In the genomic region with DNA sequence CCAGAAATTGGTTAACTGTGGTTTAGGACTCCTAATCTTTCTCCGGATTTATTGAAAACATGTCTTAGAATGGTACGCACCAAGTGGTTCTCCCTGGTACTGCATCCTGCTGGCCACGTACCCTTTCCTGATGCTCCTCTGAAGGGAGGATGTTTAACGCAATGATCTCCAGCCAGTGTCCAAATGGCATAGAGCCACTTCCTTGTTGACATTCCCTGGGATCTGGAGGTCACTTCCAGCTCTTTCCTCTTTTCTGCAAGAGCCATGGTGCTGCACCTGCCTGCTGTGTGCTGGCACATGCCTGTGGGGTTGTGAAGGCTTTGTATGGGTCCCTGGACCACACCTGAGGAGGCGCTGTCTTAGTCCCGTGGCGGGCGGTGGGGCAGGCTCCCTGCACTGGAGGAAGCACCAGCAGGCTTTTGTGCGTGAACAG, we compare ENCODE assay signal across 8 cellular contexts. TPM values are rescaled to one million over a fixed set of nuclear protein-coding genes. Genes with fewer than 3 reads are reported as not detected.
DNase-seq lines count a peak whose midpoint lies in the region; ATAC-seq, FAIRE-seq and TF ChIP-seq lines count a peak whose summit lies in the region.

No MANE protein-coding gene starts in this region.

- no peak overlapping the region for H3K9ac ChIP-seq in mammary epithelial cell (ENCODE audit: insufficient read depth, low read length)

- no peak overlapping the region for H3K27ac ChIP-seq in mammary epithelial cell (ENCODE audit: insufficient read depth, low read depth, low read length)

- H3K4me1 Mint-ChIP-seq in nephron progenitor cell, result peaks cover 71% of the 10 kb centered on the region

- in situ Hi-C loops in mammary epithelial cell (cut with MboI; ENCODE audit: low sequenced_read_pairs in 2 of 2), result no loop called here

- no peak overlapping the region for H2AFZ ChIP-seq in mammary epithelial cell (ENCODE audit: low read depth, low read length)

- no peaks in the 10 kb centered on the region for H3K9me3 ChIP-seq in mammary epithelial cell (replicated peaks; ENCODE audit: insufficient read depth, low read length)
- H3K9me3 ChIP-seq in MG63, result no peaks in the 10 kb centered on the region

- H3K4me3 ChIP-seq in LNCaP clone FGC (ENCODE audit: low read depth, low read length), result no peak overlapping the region
- H3K4me3 ChIP-seq in mammary epithelial cell (replicated peaks in 1 of 3; ENCODE audit: insufficient read depth in 1 of 3, low read depth in 2 of 3, low read length in 3 of 3), result no peak overlapping the region
- H3K4me3 ChIP-seq in MG63, result no peak overlapping the region

- H3K27me3 ChIP-seq in mammary epithelial cell (ENCODE audit: insufficient read depth, low read length) (no peaks in the 10 kb centered on the region), MG63 (no peaks in the 10 kb centered on the region)

- H4K20me1 ChIP-seq in mammary epithelial cell (ENCODE audit: insufficient read depth, low read length), result no peaks in the 10 kb centered on the region

- TF ChIP-seq CTCF in LNCaP clone FGC (IDR thresholded peaks at IDR 0.05; ENCODE audit: control insufficient read depth, extremely low read depth, insufficient read depth) (peak; percentile 63), mammary epithelial cell (conservative IDR thresholded peaks at IDR 0.05 in 1 of 2, IDR thresholded peaks at IDR 0.05 in 1 of 2; ENCODE audit: extremely low read depth in 1 of 2, insufficient read depth in 1 of 2, low read depth in 1 of 2, low read length in 2 of 2) (peak; percentile 50 to 61), nephron progenitor cell (IDR thresholded peaks at IDR 0.05) (peak; percentile 67)

- H3K27ac Mint-ChIP-seq in nephron progenitor cell, result peak overlapping the region; percentile 27

- 97% methylated on average over 9 of the region's 9 CpGs for WGBS in mammary epithelial cell (ENCODE audit: low coverage, missing lambda C conversion rate)

- H3K4me2 ChIP-seq in mammary epithelial cell (ENCODE audit: insufficient read depth, low read depth, low read length), result no peak overlapping the region

- no peak for FAIRE-seq in GM19239 (lab: Jason Lieb, UNC)

- H3K9me3 Mint-ChIP-seq in nephron progenitor cell, result no peaks in the 10 kb centered on the region

- H3K79me2 ChIP-seq in mammary epithelial cell (ENCODE audit: insufficient read depth, low read length), result peaks cover 90% of the 10 kb centered on the region

- ATAC-seq in HG03520 (IDR thresholded peaks at IDR 0.05; ENCODE audit: unreplicated experiment) (no peak), GM21717 (IDR thresholded peaks at IDR 0.05; ENCODE audit: unreplicated experiment) (no peak)

- H3K36me3 ChIP-seq in mammary epithelial cell (ENCODE audit: insufficient read depth, low read length) (no peaks in the 10 kb centered on the region), MG63 (peaks cover 28% of the 10 kb centered on the region)

- intact Hi-C loops in mammary epithelial cell (cut with micrococcal nuclease), result loop anchor here (5.0 kb wide), 1 partner anchor 54 kb away; a partner anchor contains a TSS

- DNase-seq in DMS114 treated with DMSO at 0.1 percent for 48 hours (lab: John Stamatoyannopoulos, UW; ENCODE audit: unreplicated experiment) (peak; percentile 5), LNCaP clone FGC (ENCODE audit: low read depth) (peak; percentile 97), mammary epithelial cell (no peak), nephron progenitor cell (peak; percentile 47), MG63 (no peak), GM19239 (ENCODE audit: insufficient read length, low spot score) (no peak)

- H3K27me3 Mint-ChIP-seq in nephron progenitor cell (ENCODE audit: low read depth, poor library complexity), result peaks cover 9% of the 10 kb centered on the region

- dilution Hi-C loops in mammary epithelial cell (cut with HindIII; ENCODE audit: low sequenced_read_pairs), result no loop called here

- BruUV-seq in mammary epithelial cell (replicated peaks; lab: Mats Ljungman, UMichigan), result no TSS peak

- peaks cover 17% of the 10 kb centered on the region for H3K36me3 Mint-ChIP-seq in nephron progenitor cell (ENCODE audit: low read depth)

- H3K4me1 ChIP-seq in mammary epithelial cell (ENCODE audit: insufficient read depth, low read length), result peaks cover 52% of the 10 kb centered on the region

- CTCF ChIA-PET in mammary epithelial cell (lab: Charles Lee; ENCODE audit: low non-redundant PET), result no interaction called here

- no peak overlapping the region for H3K4me3 Mint-ChIP-seq in nephron progenitor cell

RNA-seq across cellular contexts. Expression of a gene that starts 53.9 kb away (rescaled TPM):
- 100 to 1,000 TPM; 117 to 125 TPM for total RNA-seq in mammary epithelial cell
- polyA plus RNA-seq in mammary epithelial cell, result 93.3 TPM
- 83.5 TPM for polyA minus RNA-seq in mammary epithelial cell
- total RNA-seq in MG63 (2014; rRNA removed; shearing (Covaris generic); ENCODE audit: low replicate concordance), result 107 and 149 TPM in 2 replicates

Comparison
In these comparisons a context has a peak if more than half of its experiments do, and no peak if none do; other contexts are left out.
1. DNase-seq: peak in DMS114 treated with DMSO at 0.1 percent for 48 hours (single experiment), LNCaP clone FGC (single experiment) and nephron progenitor cell (single experiment); none in mammary epithelial cell (single experiment), MG63 (single experiment) and GM19239 (single experiment).
2. Peak in every context shown above with its lines, with median percentiles within 50 percentile points of each other: CTCF ChIP-seq.